9 cellular contexts compared by ENCODE assay signal in the genomic region with DNA sequence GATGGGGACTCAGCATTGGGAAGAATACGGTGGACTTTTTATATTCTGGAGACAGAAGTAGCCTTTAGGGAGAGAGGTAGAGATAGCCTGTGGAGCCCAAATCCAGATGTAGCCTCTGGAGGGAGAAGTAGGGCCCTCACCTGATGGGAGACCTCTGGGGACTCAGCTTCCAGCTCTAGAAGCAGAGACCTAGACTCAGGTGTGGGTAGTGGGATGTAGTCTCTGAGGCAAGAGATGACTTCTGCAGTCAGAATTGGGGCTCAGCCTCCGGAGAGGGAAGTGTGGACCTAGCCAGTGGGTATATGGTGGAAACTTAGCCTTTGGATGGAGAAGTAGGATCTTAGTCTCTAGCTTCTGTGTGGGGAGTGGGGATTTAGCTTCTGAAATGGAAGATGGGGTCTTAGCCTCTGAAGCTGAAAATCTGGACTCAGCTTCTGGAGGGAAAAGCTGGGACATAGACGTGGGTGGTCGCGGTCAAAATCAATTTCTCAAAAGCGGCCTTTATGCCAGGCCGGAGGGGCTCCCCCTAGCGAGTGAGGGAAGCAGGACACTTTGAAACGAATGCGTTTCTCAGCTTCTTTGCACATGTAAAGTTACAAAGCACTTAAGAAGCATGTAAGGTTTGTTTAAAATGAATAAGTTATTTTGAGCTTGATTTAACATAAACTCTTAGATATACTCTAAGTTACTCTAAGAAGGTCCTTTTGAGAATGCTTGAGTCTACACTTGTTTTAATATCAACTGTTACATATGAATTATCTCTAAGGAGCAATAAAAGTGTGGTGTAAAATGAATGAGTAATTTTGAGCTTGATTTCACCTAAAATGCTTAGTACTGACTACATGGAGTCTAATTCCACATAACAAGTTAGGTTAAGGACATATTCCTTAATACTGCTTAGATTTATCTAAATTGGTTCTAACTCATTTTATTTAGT. TPM values are rescaled to one million over a fixed set of nuclear protein-coding genes. Genes with fewer than 3 reads are reported as not detected.
DNase-seq lines count a peak whose midpoint lies in the region; ATAC-seq and TF ChIP-seq lines count a peak whose summit lies in the region.
"Had no signal": no experiment of that assay in that cellular context is flagged by ENCODE, and none has a peak within 500 bp of the region (broad histone marks: within the 10 kb centered on the region; RNA-seq: fewer than 3 reads in every experiment).

No MANE protein-coding gene starts in this region.

- H3K4me3 ChIP-seq in SK-N-SH (ENCODE audit: low read depth in 2 of 2, low read length in 1 of 2) (no peak overlapping the region; a peak in 1 of 4 replicates), fibroblast of lung (replicated peaks in 1 of 4; ENCODE audit: control extremely low read depth in 1 of 4, insufficient read depth in 1 of 4, low read depth in 3 of 4, low read length in 4 of 4) (no peak overlapping the region)

- no peak overlapping the region for H3K27ac Mint-ChIP-seq in osteocyte (ENCODE audit: unreplicated experiment)

- ATAC-seq in SK-N-SH treated with all-trans-retinoic acid at 6 μM for 48 hours, result no peak

- H4K20me1 ChIP-seq in SK-N-SH (ENCODE audit: insufficient read depth), result no peaks in the 10 kb centered on the region
- no peaks in the 10 kb centered on the region for H4K20me1 ChIP-seq in fibroblast of lung (ENCODE audit: control insufficient read depth, extremely low read depth, insufficient read depth, low read length)

- no peaks in the 10 kb centered on the region for H3K9me3 Mint-ChIP-seq in osteocyte (ENCODE audit: unreplicated experiment)

- no peaks in the 10 kb centered on the region for H3K9me3 ChIP-seq in SK-N-SH
- H3K9me3 ChIP-seq in fibroblast of lung (ENCODE audit: control insufficient read depth, insufficient read depth, low read depth, low read length), result no peaks in the 10 kb centered on the region

- TF ChIP-seq EP300 in SK-N-SH (IDR thresholded peaks at IDR 0.05; ENCODE audit: borderline replicate concordance in 1 of 2, low read depth in 1 of 2, low read length in 1 of 2), result no peak

- no peaks in the 10 kb centered on the region for H3K36me3 ChIP-seq in SK-N-SH (replicated peaks in 1 of 2; ENCODE audit: control insufficient read depth in 1 of 2, insufficient read depth in 2 of 2, low read length in 1 of 2)
- H3K36me3 ChIP-seq in fibroblast of lung (ENCODE audit: control insufficient read depth, insufficient read depth, low read length), result no peaks in the 10 kb centered on the region

- POLR2A ChIA-PET in SK-N-SH (lab: Yijun Ruan, JAX), result interaction anchor here (1.8 kb wide), 1 partner anchor 131 kb away, joined by 12 read pairs; the partner anchor contains the start of gene NOP56

- H3F3A ChIP-seq in SK-N-SH (replicated peaks; ENCODE audit: insufficient read depth), result no peaks in the 10 kb centered on the region

- WGBS in SK-N-SH (ENCODE audit: low lambda C conversion rate), result 41% methylated on average over 10 of the region's 10 CpGs

- CTCF ChIA-PET in SK-N-SH (lab: Yijun Ruan, JAX), result interaction anchor here (0.6 to 7.0 kb wide), 52 partner anchors 8 to 814 kb away, joined by 3 to 133 read pairs (median 4); partner anchors contain the start of genes IDH3B, NOP56, TMC2 and ZNF343

- H3K79me2 ChIP-seq in SK-N-SH (ENCODE audit: insufficient read depth), result no peaks in the 10 kb centered on the region
- no peaks in the 10 kb centered on the region for H3K79me2 ChIP-seq in fibroblast of lung (ENCODE audit: control insufficient read depth, insufficient read depth, low read length)

- peak; percentile 49 for TF ChIP-seq RAD21 in SK-N-SH (IDR thresholded peaks at IDR 0.05; ENCODE audit: low read length)

- TF ChIP-seq CTCF in SK-N-SH (IDR thresholded peaks at IDR 0.05) (peak; percentile 80), fibroblast of lung (conservative IDR thresholded peaks at IDR 0.05 in 1 of 2, IDR thresholded peaks at IDR 0.05 in 1 of 2; ENCODE audit: low read depth in 1 of 2, low read length in 2 of 2) (peak; percentile 80 to 94), osteocyte (IDR thresholded peaks at IDR 0.05) (peak; percentile 85)

- H2AFZ ChIP-seq in SK-N-SH (ENCODE audit: low read depth) (no peak overlapping the region), fibroblast of lung (ENCODE audit: low read length) (peak overlapping the region; percentile 42)

- H3K9me2 ChIP-seq in SK-N-SH, result no peaks in the 10 kb centered on the region

- H3K4me1 Mint-ChIP-seq in osteocyte (ENCODE audit: unreplicated experiment), result peaks cover 25% of the 10 kb centered on the region

- H3K4me3 Mint-ChIP-seq in osteocyte (ENCODE audit: unreplicated experiment), result no peak overlapping the region

- H3K27ac ChIP-seq in SK-N-SH (ENCODE audit: low read depth in 2 of 2, low read length in 1 of 2), result no peak overlapping the region
- H3K27ac ChIP-seq in fibroblast of lung (ENCODE audit: insufficient read depth, low read length), result no peak overlapping the region

- H3K9ac ChIP-seq in SK-N-SH, result no peak overlapping the region
- H3K9ac ChIP-seq in fibroblast of lung (ENCODE audit: insufficient read depth, low read length), result no peak overlapping the region

- no peaks in the 10 kb centered on the region for H3K36me3 Mint-ChIP-seq in osteocyte (ENCODE audit: unreplicated experiment)

- DNase-seq in SK-N-SH (peak; percentile 49), NCI-H2227 (lab: John Stamatoyannopoulos, UW; ENCODE audit: unreplicated experiment) (peak; percentile 62), activated T-cell treated with anti-CD3 and anti-CD28 coated beads for 1 hour (ENCODE audit: low read depth) (peak; percentile 53), fibroblast of lung (ENCODE audit: low read depth in 2 of 2) (peak; percentile 34 to 55), osteocyte (ENCODE audit: extremely low spot score, unreplicated experiment) (no peak), T1000 (lab: John Stamatoyannopoulos, UW) (no peak)
- no peak for DNase-seq in NK-92 treated with Interleukin-12 subunit alpha and Interleukin-12 subunit beta, amount 100 ng/mL, for 24 hours (lab: John Stamatoyannopoulos, UW)

- H3K4me2 ChIP-seq in SK-N-SH, result no peak overlapping the region
- no peak overlapping the region for H3K4me2 ChIP-seq in fibroblast of lung (ENCODE audit: extremely low read depth, insufficient read depth, low read length)

- H3K4me1 ChIP-seq in SK-N-SH (ENCODE audit: control insufficient read depth in 1 of 2, insufficient read depth in 2 of 2, low read depth in 1 of 2, low read length in 1 of 2) (peaks cover 5% of the 10 kb centered on the region in 2 experiments; a peak in 1 of 4 replicates), fibroblast of lung (ENCODE audit: control insufficient read depth, extremely low read depth, insufficient read depth, low read length) (peaks cover 7% of the 10 kb centered on the region)

- H3K27me3 ChIP-seq in SK-N-SH (ENCODE audit: insufficient read depth) (no peaks in the 10 kb centered on the region), fibroblast of lung (ENCODE audit: control insufficient read depth, insufficient read depth, low read length) (no peaks in the 10 kb centered on the region)

- H3K27me3 Mint-ChIP-seq in osteocyte (ENCODE audit: unreplicated experiment), result no peaks in the 10 kb centered on the region

TF ChIP-seq in SK-N-SH, 30 proteins besides CTCF, POLR2A, EP300 and RAD21:
- TF ChIP-seq SMC3 (IDR thresholded peaks at IDR 0.05; ENCODE audit: low read depth, low read length) (0 out of 2 replicates have a peak, but pooled peaks have one; percentile 4), RXRA (IDR thresholded peaks at IDR 0.05; ENCODE audit: borderline replicate concordance, low read depth) (no peak)

TF ChIP-seq in SK-N-SH treated with all-trans-retinoic acid at 6 μM for 48 hours, 23 proteins besides CTCF, POLR2A, EP300 and RAD21 (continues in another document):
- TF ChIP-seq, protein P1, sequence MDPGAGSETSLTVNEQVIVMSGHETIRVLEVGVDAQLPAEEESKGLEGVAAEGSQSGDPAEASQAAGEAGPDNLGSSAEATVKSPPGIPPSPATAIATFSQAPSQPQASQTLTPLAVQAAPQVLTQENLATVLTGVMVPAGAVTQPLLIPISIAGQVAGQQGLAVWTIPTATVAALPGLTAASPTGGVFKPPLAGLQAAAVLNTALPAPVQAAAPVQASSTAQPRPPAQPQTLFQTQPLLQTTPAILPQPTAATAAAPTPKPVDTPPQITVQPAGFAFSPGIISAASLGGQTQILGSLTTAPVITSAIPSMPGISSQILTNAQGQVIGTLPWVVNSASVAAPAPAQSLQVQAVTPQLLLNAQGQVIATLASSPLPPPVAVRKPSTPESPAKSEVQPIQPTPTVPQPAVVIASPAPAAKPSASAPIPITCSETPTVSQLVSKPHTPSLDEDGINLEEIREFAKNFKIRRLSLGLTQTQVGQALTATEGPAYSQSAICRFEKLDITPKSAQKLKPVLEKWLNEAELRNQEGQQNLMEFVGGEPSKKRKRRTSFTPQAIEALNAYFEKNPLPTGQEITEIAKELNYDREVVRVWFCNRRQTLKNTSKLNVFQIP (CRISPR knock-in tag; IDR thresholded peaks at IDR 0.05; ENCODE audit: borderline replicate concordance, low read depth), result no peak

RNA-seq across cellular contexts. Expression of gene ZNF343, which starts 12.9 kb away (rescaled TPM):
- polyA plus RNA-seq in SK-N-SH (2012; rRNA removed) (11.0 and 16.8 TPM in 2 replicates), fibroblast of lung (7.8 and 11.2 TPM in 2 replicates)
- polyA plus RNA-seq in SK-N-SH (2012; cell fraction: cytosol; rRNA removed), result 7.9 and 8.9 TPM in 2 replicates
- 22.3 and 40.2 TPM in 2 replicates for polyA plus RNA-seq in SK-N-SH (2012; cell fraction: nucleus; rRNA removed)
- total RNA-seq in fibroblast of lung (13.1 and 15.0 TPM in 2 replicates), osteocyte (10.1 and 11.4 TPM in 2 replicates)
- 6.0 and 8.7 TPM in 2 replicates for polyA plus RNA-seq in fibroblast of lung (2012)
- 5.9 and 12.8 TPM in 2 replicates for polyA minus RNA-seq in fibroblast of lung (ENCODE audit: low replicate concordance)

RNA-seq across cellular contexts. Expression of gene TMC2, which starts 14.7 kb away (rescaled TPM):
- not detected in 2 replicates for polyA plus RNA-seq in SK-N-SH (2012; rRNA removed)
- not detected in 2 replicates for polyA plus RNA-seq in SK-N-SH (2012; cell fraction: cytosol; rRNA removed)
- polyA plus RNA-seq in SK-N-SH (2012; cell fraction: nucleus; rRNA removed), result not detected in 2 replicates
- total RNA-seq in fibroblast of lung, result under 0.01 TPM in 2 replicates
- polyA plus RNA-seq in fibroblast of lung, result not detected in 2 replicates
- not detected in 2 replicates for polyA plus RNA-seq in fibroblast of lung (2012)
- polyA minus RNA-seq in fibroblast of lung (ENCODE audit: low replicate concordance), result not detected in 2 replicates
- total RNA-seq in osteocyte, result not detected in 2 replicates
- total RNA-seq: dermis microvascular lymphatic vessel endothelial cell had no signal

RNA-seq across cellular contexts. Expression of gene SNRPB, which starts 51.0 kb away (rescaled TPM):
- 380 and 455 TPM in 2 replicates for polyA plus RNA-seq in SK-N-SH (2012; rRNA removed)
- 326 and 390 TPM in 2 replicates for polyA plus RNA-seq in SK-N-SH (2012; cell fraction: cytosol; rRNA removed)
- 202 and 225 TPM in 2 replicates for polyA plus RNA-seq in SK-N-SH (2012; cell fraction: nucleus; rRNA removed)
- 78.9 and 82.7 TPM in 2 replicates for total RNA-seq in fibroblast of lung
- polyA plus RNA-seq in fibroblast of lung, result 104 and 159 TPM in 2 replicates
- 108 and 175 TPM in 2 replicates for polyA plus RNA-seq in fibroblast of lung (2012)
- 41.7 and 57.6 TPM in 2 replicates for polyA minus RNA-seq in fibroblast of lung (ENCODE audit: low replicate concordance)
- total RNA-seq in osteocyte, result 111 and 112 TPM in 2 replicates

Comparison
In these comparisons a context has a peak if more than half of its experiments do, and no peak if none do; other contexts are left out.
1. DNase-seq: peak in SK-N-SH (single experiment), NCI-H2227 (single experiment), activated T-cell treated with anti-CD3 and anti-CD28 coated beads for 1 hour (single experiment) and fibroblast of lung (2 of 2); none in osteocyte (single experiment), T1000 (single experiment) and NK-92 treated with Interleukin-12 subunit alpha and Interleukin-12 subunit beta, amount 100 ng/mL, for 24 hours (single experiment).
2. Peak in every context shown above with its lines, with median percentiles within 50 percentile points of each other: CTCF ChIP-seq.